In the genomic region with DNA sequence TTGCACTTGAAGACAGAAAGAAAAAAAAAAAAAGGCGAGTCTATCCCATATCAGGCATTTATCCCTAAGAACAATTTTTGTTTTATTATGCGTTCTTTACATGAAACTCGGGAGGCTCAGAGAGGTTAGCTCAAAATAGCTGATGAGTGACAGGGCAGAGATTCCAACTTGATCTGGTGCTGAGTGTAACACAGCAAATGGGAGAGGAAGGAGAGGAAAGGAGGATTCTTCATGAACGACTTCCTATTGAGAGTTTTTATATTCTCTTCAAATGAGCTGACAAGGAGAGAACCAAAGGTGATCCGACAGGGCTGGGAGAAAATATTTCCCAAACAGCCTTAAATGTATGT, we compare ENCODE assay signal across 10 cellular contexts.
DNase-seq lines count a peak whose midpoint lies in the region; ATAC-seq and TF ChIP-seq lines count a peak whose summit lies in the region.
"Had no signal": no experiment of that assay in that cellular context is flagged by ENCODE, and none has a peak within 500 bp of the region (broad histone marks: within the 10 kb centered on the region; RNA-seq: fewer than 3 reads in every experiment).

No MANE protein-coding gene starts in this region.

- H3K4me3 Mint-ChIP-seq in nephron progenitor cell, result peak overlapping the region; percentile 83

- DNase-seq in heart left ventricle (no peak), Right ventricle myocardium superior (no peak), epithelial cell of prostate (ENCODE audit: low read depth, low spot score) (no peak), nephron progenitor cell (no peak), vagina (ENCODE audit: extremely low spot score in 2 of 2) (no peak), SIG-M5 treated with dmso at 0.1 percent for 504 hours (lab: John Stamatoyannopoulos, UW; ENCODE audit: unreplicated experiment) (no peak), NCI-H1105 treated with DMSO at 0.1 percent for 48 hours (lab: John Stamatoyannopoulos, UW) (no peak), AG20443 (ENCODE audit: low spot score) (no peak)
- DNase-seq: 8988T; activated T-cell treated with anti-CD3 and anti-CD28 coated beads, Interleukin-2, amount 50 U/mL, for 1 hour had no signal

- H3K4me1 ChIP-seq in heart left ventricle (peaks cover 0 to 26% (median 5%) of the 10 kb centered on the region in 12 donors), vagina (peaks cover 38% of the 10 kb centered on the region)

- TF ChIP-seq POLR2A in heart left ventricle (IDR thresholded peaks at IDR 0.05) (no peak), vagina (IDR thresholded peaks at IDR 0.05) (no peak)

- no peaks in the 10 kb centered on the region for H3K9me3 ChIP-seq in heart left ventricle
- no peaks in the 10 kb centered on the region for H3K9me3 ChIP-seq in vagina

- H3K4me3 ChIP-seq in heart left ventricle, result peak overlapping the region; percentile 55 to 77 (median 62)
- peak overlapping the region; percentile 45 to 56 for H3K4me3 ChIP-seq in vagina

- no peaks in the 10 kb centered on the region for H3K9me3 Mint-ChIP-seq in nephron progenitor cell

- H3K27me3 Mint-ChIP-seq in nephron progenitor cell (ENCODE audit: low read depth, poor library complexity), result peaks cover 51% of the 10 kb centered on the region

- H3K27ac ChIP-seq in heart left ventricle, result peak overlapping the region in 2 of 12 donors; percentile 63 to 70
- H3K27ac ChIP-seq in epithelial cell of prostate, result peak overlapping the region; percentile 97
- no peak overlapping the region for H3K27ac ChIP-seq in vagina

- H3K27ac Mint-ChIP-seq in nephron progenitor cell, result no peak overlapping the region

- H3K36me3 Mint-ChIP-seq in nephron progenitor cell (ENCODE audit: low read depth), result no peaks in the 10 kb centered on the region

- ATAC-seq in heart left ventricle (no peak), Right ventricle myocardium superior (ENCODE audit: poor library complexity) (no peak)

- H3K36me3 ChIP-seq in heart left ventricle (no peaks in the 10 kb centered on the region), vagina (no peaks in the 10 kb centered on the region)

- intact Hi-C loops in heart left ventricle (cut with DNase I) (loop anchor here in 2 of 10 donors (5.0 to 10.0 kb wide), 3 partner anchors 56 to 106 kb away; no protein-coding TSS in a partner anchor), Right ventricle myocardium superior (cut with DNase I) (no loop called here), vagina (cut with DNase I) (no loop called here)

- TF ChIP-seq CTCF in heart left ventricle (IDR thresholded peaks at IDR 0.05) (no peak), nephron progenitor cell (IDR thresholded peaks at IDR 0.05) (no peak), vagina (IDR thresholded peaks at IDR 0.05) (no peak)

- H3K27me3 ChIP-seq in heart left ventricle, result peaks cover 0 to 13% (median 0%) of the 10 kb centered on the region in 9 donors
- H3K27me3 ChIP-seq in vagina, result no peaks in the 10 kb centered on the region

- whole genome bisulfite sequencing in heart left ventricle, 4 donors, result 29 to 38% (median 34%) methylated on average over 5 of the region's 5 CpGs

- H3K4me1 Mint-ChIP-seq in nephron progenitor cell, result peaks cover 21% of the 10 kb centered on the region
